ENCODE assay signal across 1 cellular context in the genomic region with DNA sequence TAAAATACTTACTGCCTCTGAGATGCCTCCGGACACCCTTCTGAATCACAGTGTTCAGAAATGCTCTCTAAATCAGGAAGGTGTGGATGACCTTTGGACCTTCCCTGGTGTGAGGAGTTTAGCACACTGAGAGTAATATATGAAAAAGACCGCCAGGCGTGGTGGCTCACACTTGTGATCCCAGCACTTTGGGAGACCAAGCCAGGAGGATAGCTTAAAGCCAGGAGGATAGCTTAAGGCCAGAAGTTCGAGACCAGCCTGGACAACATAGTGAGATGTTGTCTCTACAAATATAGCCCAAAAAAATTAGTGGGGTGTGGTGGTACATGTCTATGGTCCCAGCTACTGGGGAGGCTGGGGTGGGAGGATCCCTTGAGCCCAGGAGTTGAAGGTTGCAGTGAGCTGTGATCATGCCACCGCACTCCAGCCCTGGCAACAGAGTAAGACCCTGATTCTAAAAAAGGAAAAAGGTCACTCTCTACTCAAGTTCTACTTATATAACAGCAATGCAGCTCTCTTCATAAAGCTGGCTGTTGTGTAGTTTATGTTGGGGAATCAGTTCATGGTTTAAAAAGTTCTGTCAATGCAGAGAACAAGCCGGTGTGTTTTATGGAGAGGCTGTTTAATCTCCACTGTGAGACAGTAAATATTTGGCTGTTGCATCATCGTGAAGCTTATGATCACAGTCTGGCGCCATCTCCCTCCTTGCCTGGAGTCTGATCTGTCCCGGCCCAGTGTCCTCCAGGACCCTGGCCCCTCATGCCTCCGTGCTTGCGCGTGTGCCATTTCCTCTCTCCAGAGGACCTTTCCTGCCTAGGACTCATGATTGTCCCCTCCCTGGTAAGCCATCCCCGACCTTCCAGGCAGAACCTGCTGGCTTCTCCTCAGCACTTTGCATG.
A peak's percentile ranks its signal among the peaks of the same experiment; 100 is the strongest.
TF ChIP-seq lines count a peak whose summit lies in the region.

No MANE protein-coding gene starts in this region.

TF ChIP-seq in HepG2, 621 proteins besides CTCF, POLR2A, EP300 and RAD21 (continued from another document and continues in another):
- TF ChIP-seq HHEX (CRISPR knock-in tag; IDR thresholded peaks at IDR 0.05) (peak; percentile 69), XRCC5 (optimal IDR thresholded peaks at IDR 0.05; ENCODE audit: low read length) (peak; percentile 3), CHD4 (IDR thresholded peaks at IDR 0.05; ENCODE audit: borderline replicate concordance, low read length) (peak; percentile 98), AHR (CRISPR knock-in tag; IDR thresholded peaks at IDR 0.05) (no peak), ZNF614 (CRISPR knock-in tag; IDR thresholded peaks at IDR 0.05; ENCODE audit: borderline replicate concordance) (0 out of 2 replicates have a peak, but pooled peaks have one; percentile 59), ZNF205 (CRISPR knock-in tag; IDR thresholded peaks at IDR 0.05) (peak; percentile 90), ZNF558 (CRISPR knock-in tag; IDR thresholded peaks at IDR 0.05; ENCODE audit: borderline replicate concordance) (no peak), ZNF350 (CRISPR knock-in tag; IDR thresholded peaks at IDR 0.05; ENCODE audit: borderline replicate concordance, low read depth) (peak; percentile 60; the same call in 1 of the 2 replicates), ZNF335 (CRISPR knock-in tag; IDR thresholded peaks at IDR 0.05) (peak; percentile 51; the same call in 1 of the 2 replicates), GATA4 (IDR thresholded peaks at IDR 0.05; ENCODE audit: borderline replicate concordance, low read depth) (peak; percentile 88; the same call in 1 of the 2 replicates), FOXC1 (CRISPR knock-in tag; IDR thresholded peaks at IDR 0.05; ENCODE audit: borderline replicate concordance) (no peak), ZFX (CRISPR knock-in tag; IDR thresholded peaks at IDR 0.05; ENCODE audit: low read depth) (peak; percentile 67; the same call in 1 of the 2 replicates), TCF7 (IDR thresholded peaks at IDR 0.05; ENCODE audit: low read depth) (peak; percentile 96), JUND (CRISPR knock-in tag; IDR thresholded peaks at IDR 0.05) (peak; percentile 68; the same call in 1 of the 2 replicates), MEIS2 (CRISPR knock-in tag; IDR thresholded peaks at IDR 0.05) (peak; percentile 45), NFATC3 (CRISPR knock-in tag; IDR thresholded peaks at IDR 0.05) (no peak), DPF2 (CRISPR knock-in tag; IDR thresholded peaks at IDR 0.05; ENCODE audit: borderline replicate concordance, low read depth) (peak; percentile 89), HMGA1 (CRISPR knock-in tag; conservative IDR thresholded peaks at IDR 0.05) (no peak), NFKB2 (CRISPR knock-in tag; IDR thresholded peaks at IDR 0.05; ENCODE audit: borderline replicate concordance) (no peak; the same call in 1 of the 2 replicates), PITX1 (CRISPR knock-in tag; IDR thresholded peaks at IDR 0.05) (peak; percentile 97), ELF1 (CRISPR knock-in tag; IDR thresholded peaks at IDR 0.05) (no peak), ZNF496 (CRISPR knock-in tag; IDR thresholded peaks at IDR 0.05; ENCODE audit: insufficient replicate concordance) (no peak), PHF21A (CRISPR knock-in tag; IDR thresholded peaks at IDR 0.05) (peak; percentile 93), FOXA3 (CRISPR knock-in tag; IDR thresholded peaks at IDR 0.05) (peak; percentile 94), ZSCAN22 (CRISPR knock-in tag; IDR thresholded peaks at IDR 0.05) (no peak), GZF1 (CRISPR knock-in tag; IDR thresholded peaks at IDR 0.05) (no peak), ZNF615 (CRISPR knock-in tag; IDR thresholded peaks at IDR 0.05; ENCODE audit: borderline replicate concordance) (no peak), ZNF839 (CRISPR knock-in tag; IDR thresholded peaks at IDR 0.05; ENCODE audit: borderline replicate concordance) (no peak), ZSCAN31 (CRISPR knock-in tag; IDR thresholded peaks at IDR 0.05; ENCODE audit: low read depth) (peak; percentile 75; the same call in 1 of the 2 replicates), ZNF256 (CRISPR knock-in tag; conservative IDR thresholded peaks at IDR 0.05) (0 out of 2 replicates have a peak, but pooled peaks have one; percentile 19), AGO2 (optimal IDR thresholded peaks at IDR 0.05; ENCODE audit: low read depth, low read length) (no peak), KAT8 (CRISPR knock-in tag; IDR thresholded peaks at IDR 0.05) (peak; percentile 62)
- TF ChIP-seq, protein P1, sequence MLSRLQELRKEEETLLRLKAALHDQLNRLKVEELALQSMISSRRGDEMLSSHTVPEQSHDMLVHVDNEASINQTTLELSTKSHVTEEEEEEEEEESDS (CRISPR knock-in tag; IDR thresholded peaks at IDR 0.05; ENCODE audit: borderline replicate concordance): no peak
- TF ChIP-seq, protein P2, sequence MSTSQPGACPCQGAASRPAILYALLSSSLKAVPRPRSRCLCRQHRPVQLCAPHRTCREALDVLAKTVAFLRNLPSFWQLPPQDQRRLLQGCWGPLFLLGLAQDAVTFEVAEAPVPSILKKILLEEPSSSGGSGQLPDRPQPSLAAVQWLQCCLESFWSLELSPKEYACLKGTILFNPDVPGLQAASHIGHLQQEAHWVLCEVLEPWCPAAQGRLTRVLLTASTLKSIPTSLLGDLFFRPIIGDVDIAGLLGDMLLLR (CRISPR knock-in tag; IDR thresholded peaks at IDR 0.05): no peak
- TF ChIP-seq, protein P3, sequence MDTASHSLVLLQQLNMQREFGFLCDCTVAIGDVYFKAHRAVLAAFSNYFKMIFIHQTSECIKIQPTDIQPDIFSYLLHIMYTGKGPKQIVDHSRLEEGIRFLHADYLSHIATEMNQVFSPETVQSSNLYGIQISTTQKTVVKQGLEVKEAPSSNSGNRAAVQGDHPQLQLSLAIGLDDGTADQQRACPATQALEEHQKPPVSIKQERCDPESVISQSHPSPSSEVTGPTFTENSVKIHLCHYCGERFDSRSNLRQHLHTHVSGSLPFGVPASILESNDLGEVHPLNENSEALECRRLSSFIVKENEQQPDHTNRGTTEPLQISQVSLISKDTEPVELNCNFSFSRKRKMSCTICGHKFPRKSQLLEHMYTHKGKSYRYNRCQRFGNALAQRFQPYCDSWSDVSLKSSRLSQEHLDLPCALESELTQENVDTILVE (CRISPR knock-in tag; IDR thresholded peaks at IDR 0.05): peak; percentile 27; the same call in 1 of the 2 replicates
- TF ChIP-seq, protein P4, sequence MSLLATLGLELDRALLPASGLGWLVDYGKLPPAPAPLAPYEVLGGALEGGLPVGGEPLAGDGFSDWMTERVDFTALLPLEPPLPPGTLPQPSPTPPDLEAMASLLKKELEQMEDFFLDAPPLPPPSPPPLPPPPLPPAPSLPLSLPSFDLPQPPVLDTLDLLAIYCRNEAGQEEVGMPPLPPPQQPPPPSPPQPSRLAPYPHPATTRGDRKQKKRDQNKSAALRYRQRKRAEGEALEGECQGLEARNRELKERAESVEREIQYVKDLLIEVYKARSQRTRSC (CRISPR knock-in tag; IDR thresholded peaks at IDR 0.05; ENCODE audit: low read depth): no peak
- TF ChIP-seq, protein P5, sequence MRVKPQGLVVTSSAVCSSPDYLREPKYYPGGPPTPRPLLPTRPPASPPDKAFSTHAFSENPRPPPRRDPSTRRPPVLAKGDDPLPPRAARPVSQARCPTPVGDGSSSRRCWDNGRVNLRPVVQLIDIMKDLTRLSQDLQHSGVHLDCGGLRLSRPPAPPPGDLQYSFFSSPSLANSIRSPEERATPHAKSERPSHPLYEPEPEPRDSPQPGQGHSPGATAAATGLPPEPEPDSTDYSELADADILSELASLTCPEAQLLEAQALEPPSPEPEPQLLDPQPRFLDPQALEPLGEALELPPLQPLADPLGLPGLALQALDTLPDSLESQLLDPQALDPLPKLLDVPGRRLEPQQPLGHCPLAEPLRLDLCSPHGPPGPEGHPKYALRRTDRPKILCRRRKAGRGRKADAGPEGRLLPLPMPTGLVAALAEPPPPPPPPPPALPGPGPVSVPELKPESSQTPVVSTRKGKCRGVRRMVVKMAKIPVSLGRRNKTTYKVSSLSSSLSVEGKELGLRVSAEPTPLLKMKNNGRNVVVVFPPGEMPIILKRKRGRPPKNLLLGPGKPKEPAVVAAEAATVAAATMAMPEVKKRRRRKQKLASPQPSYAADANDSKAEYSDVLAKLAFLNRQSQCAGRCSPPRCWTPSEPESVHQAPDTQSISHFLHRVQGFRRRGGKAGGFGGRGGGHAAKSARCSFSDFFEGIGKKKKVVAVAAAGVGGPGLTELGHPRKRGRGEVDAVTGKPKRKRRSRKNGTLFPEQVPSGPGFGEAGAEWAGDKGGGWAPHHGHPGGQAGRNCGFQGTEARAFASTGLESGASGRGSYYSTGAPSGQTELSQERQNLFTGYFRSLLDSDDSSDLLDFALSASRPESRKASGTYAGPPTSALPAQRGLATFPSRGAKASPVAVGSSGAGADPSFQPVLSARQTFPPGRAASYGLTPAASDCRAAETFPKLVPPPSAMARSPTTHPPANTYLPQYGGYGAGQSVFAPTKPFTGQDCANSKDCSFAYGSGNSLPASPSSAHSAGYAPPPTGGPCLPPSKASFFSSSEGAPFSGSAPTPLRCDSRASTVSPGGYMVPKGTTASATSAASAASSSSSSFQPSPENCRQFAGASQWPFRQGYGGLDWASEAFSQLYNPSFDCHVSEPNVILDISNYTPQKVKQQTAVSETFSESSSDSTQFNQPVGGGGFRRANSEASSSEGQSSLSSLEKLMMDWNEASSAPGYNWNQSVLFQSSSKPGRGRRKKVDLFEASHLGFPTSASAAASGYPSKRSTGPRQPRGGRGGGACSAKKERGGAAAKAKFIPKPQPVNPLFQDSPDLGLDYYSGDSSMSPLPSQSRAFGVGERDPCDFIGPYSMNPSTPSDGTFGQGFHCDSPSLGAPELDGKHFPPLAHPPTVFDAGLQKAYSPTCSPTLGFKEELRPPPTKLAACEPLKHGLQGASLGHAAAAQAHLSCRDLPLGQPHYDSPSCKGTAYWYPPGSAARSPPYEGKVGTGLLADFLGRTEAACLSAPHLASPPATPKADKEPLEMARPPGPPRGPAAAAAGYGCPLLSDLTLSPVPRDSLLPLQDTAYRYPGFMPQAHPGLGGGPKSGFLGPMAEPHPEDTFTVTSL (CRISPR knock-in tag; IDR thresholded peaks at IDR 0.05; ENCODE audit: borderline replicate concordance): peak; percentile 96
- TF ChIP-seq, protein P6, sequence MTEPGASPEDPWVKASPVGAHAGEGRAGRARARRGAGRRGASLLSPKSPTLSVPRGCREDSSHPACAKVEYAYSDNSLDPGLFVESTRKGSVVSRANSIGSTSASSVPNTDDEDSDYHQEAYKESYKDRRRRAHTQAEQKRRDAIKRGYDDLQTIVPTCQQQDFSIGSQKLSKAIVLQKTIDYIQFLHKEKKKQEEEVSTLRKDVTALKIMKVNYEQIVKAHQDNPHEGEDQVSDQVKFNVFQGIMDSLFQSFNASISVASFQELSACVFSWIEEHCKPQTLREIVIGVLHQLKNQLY (CRISPR knock-in tag; IDR thresholded peaks at IDR 0.05): peak; percentile 70
- TF ChIP-seq, protein P7, sequence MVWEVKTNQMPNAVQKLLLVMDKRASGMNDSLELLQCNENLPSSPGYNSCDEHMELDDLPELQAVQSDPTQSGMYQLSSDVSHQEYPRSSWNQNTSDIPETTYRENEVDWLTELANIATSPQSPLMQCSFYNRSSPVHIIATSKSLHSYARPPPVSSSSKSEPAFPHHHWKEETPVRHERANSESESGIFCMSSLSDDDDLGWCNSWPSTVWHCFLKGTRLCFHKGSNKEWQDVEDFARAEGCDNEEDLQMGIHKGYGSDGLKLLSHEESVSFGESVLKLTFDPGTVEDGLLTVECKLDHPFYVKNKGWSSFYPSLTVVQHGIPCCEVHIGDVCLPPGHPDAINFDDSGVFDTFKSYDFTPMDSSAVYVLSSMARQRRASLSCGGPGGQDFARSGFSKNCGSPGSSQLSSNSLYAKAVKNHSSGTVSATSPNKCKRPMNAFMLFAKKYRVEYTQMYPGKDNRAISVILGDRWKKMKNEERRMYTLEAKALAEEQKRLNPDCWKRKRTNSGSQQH (CRISPR knock-in tag; IDR thresholded peaks at IDR 0.05; ENCODE audit: low read depth): no peak
- TF ChIP-seq, protein P8, sequence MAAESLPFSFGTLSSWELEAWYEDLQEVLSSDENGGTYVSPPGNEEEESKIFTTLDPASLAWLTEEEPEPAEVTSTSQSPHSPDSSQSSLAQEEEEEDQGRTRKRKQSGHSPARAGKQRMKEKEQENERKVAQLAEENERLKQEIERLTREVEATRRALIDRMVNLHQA (CRISPR knock-in tag; IDR thresholded peaks at IDR 0.05): no peak
- TF ChIP-seq, protein P9, sequence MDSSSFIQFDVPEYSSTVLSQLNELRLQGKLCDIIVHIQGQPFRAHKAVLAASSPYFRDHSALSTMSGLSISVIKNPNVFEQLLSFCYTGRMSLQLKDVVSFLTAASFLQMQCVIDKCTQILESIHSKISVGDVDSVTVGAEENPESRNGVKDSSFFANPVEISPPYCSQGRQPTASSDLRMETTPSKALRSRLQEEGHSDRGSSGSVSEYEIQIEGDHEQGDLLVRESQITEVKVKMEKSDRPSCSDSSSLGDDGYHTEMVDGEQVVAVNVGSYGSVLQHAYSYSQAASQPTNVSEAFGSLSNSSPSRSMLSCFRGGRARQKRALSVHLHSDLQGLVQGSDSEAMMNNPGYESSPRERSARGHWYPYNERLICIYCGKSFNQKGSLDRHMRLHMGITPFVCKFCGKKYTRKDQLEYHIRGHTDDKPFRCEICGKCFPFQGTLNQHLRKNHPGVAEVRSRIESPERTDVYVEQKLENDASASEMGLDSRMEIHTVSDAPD (CRISPR knock-in tag; IDR thresholded peaks at IDR 0.05): peak; percentile 59
- TF ChIP-seq, protein P10, sequence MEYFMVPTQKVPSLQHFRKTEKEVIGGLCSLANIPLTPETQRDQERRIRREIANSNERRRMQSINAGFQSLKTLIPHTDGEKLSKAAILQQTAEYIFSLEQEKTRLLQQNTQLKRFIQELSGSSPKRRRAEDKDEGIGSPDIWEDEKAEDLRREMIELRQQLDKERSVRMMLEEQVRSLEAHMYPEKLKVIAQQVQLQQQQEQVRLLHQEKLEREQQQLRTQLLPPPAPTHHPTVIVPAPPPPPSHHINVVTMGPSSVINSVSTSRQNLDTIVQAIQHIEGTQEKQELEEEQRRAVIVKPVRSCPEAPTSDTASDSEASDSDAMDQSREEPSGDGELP (IDR thresholded peaks at IDR 0.05; ENCODE audit: borderline replicate concordance, low read depth): peak; percentile 48; the same call in 1 of the 2 replicates
- TF ChIP-seq, protein P11, sequence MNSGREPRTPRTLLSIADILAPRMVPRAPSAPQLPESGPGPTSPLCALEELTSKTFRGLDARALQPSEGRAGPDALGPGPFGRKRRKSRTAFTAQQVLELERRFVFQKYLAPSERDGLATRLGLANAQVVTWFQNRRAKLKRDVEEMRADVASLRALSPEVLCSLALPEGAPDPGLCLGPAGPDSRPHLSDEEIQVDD (CRISPR knock-in tag; IDR thresholded peaks at IDR 0.05; ENCODE audit: borderline replicate concordance): no peak
- TF ChIP-seq, protein P12, sequence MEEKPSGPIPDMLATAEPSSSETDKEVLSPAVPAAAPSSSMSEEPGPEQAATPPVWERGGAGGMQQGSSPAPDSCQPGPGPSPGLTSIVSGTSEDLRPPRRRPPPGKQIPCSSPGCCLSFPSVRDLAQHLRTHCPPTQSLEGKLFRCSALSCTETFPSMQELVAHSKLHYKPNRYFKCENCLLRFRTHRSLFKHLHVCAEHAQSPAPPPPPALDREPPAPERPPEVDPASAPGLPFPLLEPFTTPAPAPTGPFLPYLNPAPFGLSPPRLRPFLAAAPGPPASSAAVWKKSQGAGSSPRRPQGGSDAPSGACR (CRISPR knock-in tag; IDR thresholded peaks at IDR 0.05): peak; percentile 90
- TF ChIP-seq, protein P13, sequence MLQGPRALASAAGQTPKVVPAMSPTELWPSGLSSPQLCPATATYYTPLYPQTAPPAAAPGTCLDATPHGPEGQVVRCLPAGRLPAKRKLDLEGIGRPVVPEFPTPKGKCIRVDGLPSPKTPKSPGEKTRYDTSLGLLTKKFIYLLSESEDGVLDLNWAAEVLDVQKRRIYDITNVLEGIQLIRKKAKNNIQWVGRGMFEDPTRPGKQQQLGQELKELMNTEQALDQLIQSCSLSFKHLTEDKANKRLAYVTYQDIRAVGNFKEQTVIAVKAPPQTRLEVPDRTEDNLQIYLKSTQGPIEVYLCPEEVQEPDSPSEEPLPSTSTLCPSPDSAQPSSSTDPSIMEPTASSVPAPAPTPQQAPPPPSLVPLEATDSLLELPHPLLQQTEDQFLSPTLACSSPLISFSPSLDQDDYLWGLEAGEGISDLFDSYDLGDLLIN (CRISPR knock-in tag; IDR thresholded peaks at IDR 0.05; ENCODE audit: borderline replicate concordance): no peak; the same call in 1 of the 2 replicates
